1 cellular context compared by ENCODE assay signal in the genomic region with DNA sequence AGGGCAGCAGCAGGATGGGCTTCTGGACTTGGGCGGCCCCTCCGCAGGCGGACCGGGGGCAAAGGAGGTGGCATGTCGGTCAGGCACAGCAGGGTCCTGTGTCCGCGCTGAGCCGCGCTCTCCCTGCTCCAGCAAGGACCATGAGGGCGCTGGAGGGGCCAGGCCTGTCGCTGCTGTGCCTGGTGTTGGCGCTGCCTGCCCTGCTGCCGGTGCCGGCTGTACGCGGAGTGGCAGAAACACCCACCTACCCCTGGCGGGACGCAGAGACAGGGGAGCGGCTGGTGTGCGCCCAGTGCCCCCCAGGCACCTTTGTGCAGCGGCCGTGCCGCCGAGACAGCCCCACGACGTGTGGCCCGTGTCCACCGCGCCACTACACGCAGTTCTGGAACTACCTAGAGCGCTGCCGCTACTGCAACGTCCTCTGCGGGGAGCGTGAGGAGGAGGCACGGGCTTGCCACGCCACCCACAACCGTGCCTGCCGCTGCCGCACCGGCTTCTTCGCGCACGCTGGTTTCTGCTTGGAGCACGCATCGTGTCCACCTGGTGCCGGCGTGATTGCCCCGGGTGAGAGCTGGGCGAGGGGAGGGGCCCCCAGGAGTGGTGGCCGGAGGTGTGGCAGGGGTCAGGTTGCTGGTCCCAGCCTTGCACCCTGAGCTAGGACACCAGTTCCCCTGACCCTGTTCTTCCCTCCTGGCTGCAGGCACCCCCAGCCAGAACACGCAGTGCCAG.
TF ChIP-seq lines count a peak whose summit lies in the region.

A gene with protein sequence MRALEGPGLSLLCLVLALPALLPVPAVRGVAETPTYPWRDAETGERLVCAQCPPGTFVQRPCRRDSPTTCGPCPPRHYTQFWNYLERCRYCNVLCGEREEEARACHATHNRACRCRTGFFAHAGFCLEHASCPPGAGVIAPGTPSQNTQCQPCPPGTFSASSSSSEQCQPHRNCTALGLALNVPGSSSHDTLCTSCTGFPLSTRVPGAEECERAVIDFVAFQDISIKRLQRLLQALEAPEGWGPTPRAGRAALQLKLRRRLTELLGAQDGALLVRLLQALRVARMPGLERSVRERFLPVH (plus strand): TSS at position 25 of the 729 bp plus-strand sequence. CDS start 116 bp downstream, at position 141.

TF ChIP-seq in endothelial cell of umbilical vein, 7 proteins besides CTCF, POLR2A, EP300 and RAD21 (continued from another document):
- TF ChIP-seq MYC (IDR thresholded peaks at IDR 0.05; ENCODE audit: low read depth, low read length) = no peak
- no peak for TF ChIP-seq FOS (IDR thresholded peaks at IDR 0.05; ENCODE audit: borderline replicate concordance, insufficient read depth, low read length)
- no peak for TF ChIP-seq JUN (IDR thresholded peaks at IDR 0.05; ENCODE audit: borderline replicate concordance, insufficient read depth, insufficient read length, low read depth)
- no peak for TF ChIP-seq EZH2 (IDR thresholded peaks at IDR 0.05; ENCODE audit: borderline replicate concordance, low read depth, low read length, severe bottlenecking)
- TF ChIP-seq, protein P1, sequence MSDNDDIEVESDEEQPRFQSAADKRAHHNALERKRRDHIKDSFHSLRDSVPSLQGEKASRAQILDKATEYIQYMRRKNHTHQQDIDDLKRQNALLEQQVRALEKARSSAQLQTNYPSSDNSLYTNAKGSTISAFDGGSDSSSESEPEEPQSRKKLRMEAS (IDR thresholded peaks at IDR 0.05; ENCODE audit: insufficient read depth, insufficient read length) = no peak
- TF ChIP-seq GATA2 (IDR thresholded peaks at IDR 0.05; ENCODE audit: insufficient read depth, insufficient read length, low read depth, low read length) = no peak
